ENCODE assay signal across 9 cellular contexts in the genomic region with DNA sequence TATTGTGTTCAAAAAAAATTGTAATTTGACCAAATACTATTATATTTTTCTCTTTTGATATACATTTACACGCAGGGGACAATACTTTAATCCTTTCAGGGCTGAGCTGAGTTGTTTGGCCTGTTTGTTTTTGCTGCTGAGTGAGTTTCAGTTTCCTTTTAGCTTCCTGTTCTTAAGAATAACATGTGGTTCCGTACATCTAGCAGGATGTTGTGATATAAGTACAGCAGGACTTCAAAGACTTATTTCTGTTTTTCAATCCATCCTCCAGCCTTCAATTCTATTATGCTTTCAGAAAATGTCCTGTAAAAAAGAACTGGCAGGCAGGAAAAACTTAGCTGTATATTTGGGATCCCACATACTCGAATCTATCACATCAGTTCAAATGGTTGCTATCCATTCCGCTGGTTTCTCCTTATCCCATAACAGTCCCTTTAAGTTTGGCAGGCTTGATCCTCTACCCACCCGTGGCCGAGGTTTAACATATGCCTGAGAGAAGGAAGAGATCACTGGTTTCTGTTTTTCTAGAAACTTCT.
DNase-seq lines count a peak whose midpoint lies in the region; ATAC-seq, FAIRE-seq and TF ChIP-seq lines count a peak whose summit lies in the region.
"Had no signal": no experiment of that assay in that cellular context is flagged by ENCODE, and none has a peak within 500 bp of the region (broad histone marks: within the 10 kb centered on the region; RNA-seq: fewer than 3 reads in every experiment).

No MANE protein-coding gene starts in this region.

- H3K4me1 Mint-ChIP-seq in activated CD8-positive, alpha-beta T cell treated with anti-CD3 and anti-CD28 coated beads for 36 hours (ENCODE audit: low read depth): peaks cover 35% of the 10 kb centered on the region
- peaks cover 6% of the 10 kb centered on the region for H3K4me1 Mint-ChIP-seq in type B pancreatic cell (ENCODE audit: unreplicated experiment)

- no peak for FAIRE-seq in keratinocyte (lab: Jason Lieb, UNC)

- no peaks in the 10 kb centered on the region for H3K36me3 ChIP-seq in keratinocyte (ENCODE audit: control insufficient read depth in 2 of 2, extremely low read depth in 1 of 2, insufficient read depth in 2 of 2, low read length in 2 of 2)

- H3K9me3 ChIP-seq in keratinocyte (ENCODE audit: control insufficient read depth, low read depth, low read length): no peaks in the 10 kb centered on the region

- no peaks in the 10 kb centered on the region for H3K79me2 ChIP-seq in keratinocyte (ENCODE audit: control insufficient read depth, insufficient read depth, low read length)

- H3K4me2 ChIP-seq in keratinocyte (ENCODE audit: control insufficient read depth, extremely low read depth, insufficient read depth, low read depth, low read length): no peak overlapping the region

- H3K4me3 ChIP-seq in keratinocyte (ENCODE audit: control insufficient read depth in 2 of 3, extremely low read depth in 1 of 3, insufficient read depth in 2 of 3, low read depth in 1 of 3, low read length in 3 of 3): no peak overlapping the region

- intact Hi-C loops in activated CD8-positive, alpha-beta T cell treated with anti-CD3 and anti-CD28 coated beads for 36 hours (cut with micrococcal nuclease): no loop called here

- peak overlapping the region; percentile 86 for H3K27ac Mint-ChIP-seq in activated CD8-positive, alpha-beta T cell treated with anti-CD3 and anti-CD28 coated beads for 36 hours
- peak overlapping the region; percentile 6 for H3K27ac Mint-ChIP-seq in type B pancreatic cell

- H3K27me3 ChIP-seq in keratinocyte (ENCODE audit: control insufficient read depth, extremely low read depth, insufficient read depth, low read length): no peaks in the 10 kb centered on the region

- H3K4me3 Mint-ChIP-seq in activated CD8-positive, alpha-beta T cell treated with anti-CD3 and anti-CD28 coated beads for 36 hours: peak overlapping the region; percentile 53
- no peak overlapping the region for H3K4me3 Mint-ChIP-seq in type B pancreatic cell

- H3K9me3 Mint-ChIP-seq in activated CD8-positive, alpha-beta T cell treated with anti-CD3 and anti-CD28 coated beads for 36 hours: peaks cover 12% of the 10 kb centered on the region
- H3K9me3 Mint-ChIP-seq in type B pancreatic cell: no peaks in the 10 kb centered on the region

- H4K20me1 ChIP-seq in keratinocyte (ENCODE audit: control insufficient read depth, extremely low read depth, insufficient read depth, low read length): no peaks in the 10 kb centered on the region

- POLR2A ChIA-PET in activated CD8-positive, alpha-beta T cell treated with anti-CD3 and anti-CD28 coated beads for 36 hours (lab: Charles Lee): no interaction called here

- no peaks in the 10 kb centered on the region for H3K9me1 ChIP-seq in keratinocyte (ENCODE audit: control insufficient read depth, extremely low read depth, insufficient read depth, low read length)

- TF ChIP-seq CTCF in activated CD8-positive, alpha-beta T cell treated with anti-CD3 and anti-CD28 coated beads for 36 hours (IDR thresholded peaks at IDR 0.05): no peak
- TF ChIP-seq CTCF in keratinocyte (optimal IDR thresholded peaks at IDR 0.05 in 1 of 3, IDR thresholded peaks at IDR 0.05 in 1 of 3, conservative IDR thresholded peaks at IDR 0.05 in 1 of 3; ENCODE audit: extremely low read depth in 1 of 3, insufficient read depth in 2 of 3, low read length in 3 of 3): no peak
- TF ChIP-seq CTCF in type B pancreatic cell (conservative IDR thresholded peaks at IDR 0.05): no peak

- no peaks in the 10 kb centered on the region for H3K4me1 ChIP-seq in keratinocyte (ENCODE audit: control insufficient read depth, extremely low read depth, insufficient read depth, low read length)

- H3K27me3 Mint-ChIP-seq in activated CD8-positive, alpha-beta T cell treated with anti-CD3 and anti-CD28 coated beads for 36 hours: no peaks in the 10 kb centered on the region
- H3K27me3 Mint-ChIP-seq in type B pancreatic cell: no peaks in the 10 kb centered on the region

- CTCF ChIA-PET in activated CD8-positive, alpha-beta T cell treated with anti-CD3 and anti-CD28 coated beads for 36 hours (lab: Charles Lee): interaction anchor here (1.5 kb wide), 1 partner anchor 12 kb away, joined by 3 read pairs; no protein-coding TSS in a partner anchor

- H3K36me3 Mint-ChIP-seq in activated CD8-positive, alpha-beta T cell treated with anti-CD3 and anti-CD28 coated beads for 36 hours (ENCODE audit: low read depth): peaks cover 13% of the 10 kb centered on the region
- no peaks in the 10 kb centered on the region for H3K36me3 Mint-ChIP-seq in type B pancreatic cell

- peak overlapping the region; percentile 82 for H2AFZ ChIP-seq in keratinocyte (ENCODE audit: control insufficient read depth, low read length)

- peak; percentile 76 for DNase-seq in DMS53 (lab: John Stamatoyannopoulos, UW)
- peak; percentile 14 for DNase-seq in HPDE6-E6E7 (ENCODE audit: extremely low spot score)
- DNase-seq in activated CD8-positive, alpha-beta T cell treated with anti-CD3 and anti-CD28 coated beads for 36 hours: peak; percentile 16
- DNase-seq in keratinocyte (ENCODE audit: low read depth, low spot score): no peak
- DNase-seq in type B pancreatic cell (ENCODE audit: extremely low spot score, unreplicated experiment): no peak
- DNase-seq in ecto neural progenitor cell (ENCODE audit: low spot score): no peak
- DNase-seq in RKO (ENCODE audit: low spot score): no peak

- dilution Hi-C loops in keratinocyte (cut with MboI; ENCODE audit: extremely low pct_ligation_motif_present, low sequenced_read_pairs): no loop called here

- ATAC-seq in GM21367 (IDR thresholded peaks at IDR 0.05; ENCODE audit: unreplicated experiment): peak; percentile 99
- peak; percentile 95 for ATAC-seq in activated CD8-positive, alpha-beta T cell treated with anti-CD3 and anti-CD28 coated beads for 36 hours

- no peak overlapping the region for H3K27ac ChIP-seq in keratinocyte (ENCODE audit: control insufficient read depth, insufficient read depth, low read length)
- H3K27ac ChIP-seq: HL-60 had no signal

- H3K9ac ChIP-seq in keratinocyte (ENCODE audit: control insufficient read depth, extremely low read depth, insufficient read depth, low read length): no peak overlapping the region

Comparison
In these comparisons a context has a peak if more than half of its experiments do, and no peak if none do; other contexts are left out.
1. DNase-seq: peak in DMS53 (single experiment), HPDE6-E6E7 (single experiment) and activated CD8-positive, alpha-beta T cell treated with anti-CD3 and anti-CD28 coated beads for 36 hours (single experiment); none in keratinocyte (single experiment), type B pancreatic cell (single experiment), ecto neural progenitor cell (single experiment) and RKO (single experiment).